8 cellular contexts compared by ENCODE assay signal in the genomic region with DNA sequence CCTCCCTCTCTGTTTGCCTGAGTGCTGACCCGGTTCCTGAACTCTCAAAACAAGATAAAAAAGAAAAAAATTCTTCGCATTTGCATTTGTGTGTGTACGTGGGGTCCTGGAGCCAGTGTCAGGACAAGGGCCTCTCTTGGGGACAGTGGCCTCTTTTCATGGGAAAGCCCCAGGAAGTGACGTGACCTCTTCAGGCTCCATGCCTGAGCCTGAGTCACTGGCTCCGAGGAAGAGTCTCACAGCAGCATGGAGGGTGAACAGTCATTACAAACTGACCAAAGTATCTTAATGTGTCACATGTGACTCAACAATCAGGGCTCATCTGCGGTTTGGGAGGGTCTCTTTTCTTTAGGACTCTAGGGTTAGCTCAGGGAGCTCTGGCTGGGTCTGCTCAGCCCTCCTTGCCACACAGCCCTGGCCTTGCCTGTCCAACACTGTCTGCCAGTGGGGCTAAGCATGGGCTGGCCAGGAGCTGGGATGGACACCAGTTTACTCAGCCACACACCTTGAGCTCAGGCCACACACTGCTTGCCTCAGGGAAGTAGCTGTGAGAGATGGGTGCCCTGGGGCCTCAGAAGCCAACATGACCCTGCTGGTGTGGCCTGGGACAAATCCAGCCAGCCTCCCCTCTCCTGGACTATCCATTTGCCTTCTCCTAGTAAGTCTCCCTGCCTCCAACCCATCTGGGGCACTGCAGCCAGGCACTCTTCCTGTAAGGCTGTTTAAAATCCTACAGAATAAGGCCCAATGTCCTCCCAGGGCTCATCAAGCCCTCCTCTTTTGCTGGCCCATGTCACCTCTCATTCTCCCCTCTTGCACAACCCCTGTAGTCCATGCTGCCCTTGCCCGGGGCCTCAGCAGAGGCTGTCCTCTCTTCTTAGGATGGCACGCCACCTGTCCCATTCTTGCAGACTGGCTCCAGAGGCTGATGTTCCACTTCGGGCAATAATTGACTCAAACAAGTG. TPM values are rescaled to one million over a fixed set of nuclear protein-coding genes. Genes with fewer than 3 reads are reported as not detected.
A peak's percentile ranks its signal among the peaks of the same experiment; 100 is the strongest.
DNase-seq lines count a peak whose midpoint lies in the region; ATAC-seq and TF ChIP-seq lines count a peak whose summit lies in the region.

No MANE protein-coding gene starts in this region.

- H3K4me3 Mint-ChIP-seq in chondrocyte (ENCODE audit: unreplicated experiment): no peak overlapping the region

- H2BK15ac ChIP-seq in mesenchymal stem cell (ENCODE audit: low read depth, poor library complexity, severe bottlenecking): no peak overlapping the region

- no peak overlapping the region for H3K23ac ChIP-seq in mesenchymal stem cell (ENCODE audit: low read length in 2 of 2)

- TF ChIP-seq CTCF in chondrocyte (IDR thresholded peaks at IDR 0.05): no peak

- DNase-seq in activated effector memory CD4-positive, alpha-beta T cell treated with anti-CD3 and anti-CD28 coated beads, Interleukin-2, amount 50 U/mL, for 16 hours: peak; percentile 88
- DNase-seq in activated effector memory CD4-positive, alpha-beta T cell treated with Interleukin-2 at 50 U/mL for 16 hours: no peak
- peak in 3 of 5 experiments; percentile 31 to 97 (median 50) for DNase-seq in T-helper 2 cell
- DNase-seq in chondrocyte (ENCODE audit: low spot score): no peak
- DNase-seq in mesenchymal stem cell: peak; percentile 89
- DNase-seq in superior temporal gyrus (ENCODE audit: extremely low spot score): peak; percentile 81
- no peak for DNase-seq in HEK293T (ENCODE audit: extremely low spot score)

- no peaks in the 10 kb centered on the region for H3K9me3 Mint-ChIP-seq in chondrocyte (ENCODE audit: low read depth)

- peak overlapping the region; percentile 65 for H3K9ac ChIP-seq in mesenchymal stem cell (ENCODE audit: low read length)

- H2BK5ac ChIP-seq in mesenchymal stem cell (ENCODE audit: low read depth, low read length, poor library complexity, severe bottlenecking): no peak overlapping the region

- H3K36me3 Mint-ChIP-seq in chondrocyte (ENCODE audit: low read depth): no peaks in the 10 kb centered on the region

- 48% methylated on average over 9 of the region's 9 CpGs for WGBS in mesenchymal stem cell

- POLR2A ChIA-PET in HEK293T (lab: Yijun Ruan, JAX): no interaction called here

- H2AK5ac ChIP-seq in mesenchymal stem cell (ENCODE audit: low read length, severe bottlenecking): no peak overlapping the region

- peak overlapping the region in 1 of 2 experiments; percentile 28 for H3K18ac ChIP-seq in mesenchymal stem cell (ENCODE audit: low read depth in 1 of 2, low read length in 2 of 2)

- CTCF ChIA-PET in HEK293T (lab: Yijun Ruan, JAX): no interaction called here

- H3K4me3 ChIP-seq in mesenchymal stem cell (ENCODE audit: insufficient read depth in 1 of 2, low read depth in 1 of 2, low read length in 2 of 2): peak overlapping the region in 1 of 2 experiments; percentile 7

- H4K8ac ChIP-seq in mesenchymal stem cell (ENCODE audit: low read length): peak overlapping the region; percentile 64

- H2BK120ac ChIP-seq in mesenchymal stem cell (ENCODE audit: low read depth, low read length): no peak overlapping the region

- no peak overlapping the region for H3K14ac ChIP-seq in mesenchymal stem cell (ENCODE audit: low read length in 2 of 2)

- peaks cover 9% of the 10 kb centered on the region for H3K4me1 ChIP-seq in mesenchymal stem cell (ENCODE audit: control insufficient read depth, insufficient read depth, low read depth, low read length)

- H3K9me3 ChIP-seq in mesenchymal stem cell (ENCODE audit: control insufficient read depth, low read length): no peaks in the 10 kb centered on the region

- peak; percentile 81 for ATAC-seq in HG02981 (IDR thresholded peaks at IDR 0.05; ENCODE audit: unreplicated experiment)

- H3K36me3 ChIP-seq in mesenchymal stem cell (ENCODE audit: control insufficient read depth in 1 of 2, insufficient read depth in 2 of 2, low read depth in 1 of 2, low read length in 2 of 2): no peaks in the 10 kb centered on the region

- no peak overlapping the region for H2BK12ac ChIP-seq in mesenchymal stem cell (ENCODE audit: low read length in 2 of 2)

- H3K27me3 ChIP-seq in mesenchymal stem cell (ENCODE audit: control insufficient read depth in 1 of 2, insufficient read depth in 1 of 2, low read length in 2 of 2): peaks cover 0 to 4% of the 10 kb centered on the region in 2 experiments

- peak overlapping the region; percentile 55 for H3K27ac Mint-ChIP-seq in chondrocyte (ENCODE audit: unreplicated experiment)

- H3K27ac ChIP-seq in mesenchymal stem cell (ENCODE audit: low read length, poor library complexity, severe bottlenecking): no peak overlapping the region

- peaks cover 6% of the 10 kb centered on the region for H3K4me1 Mint-ChIP-seq in chondrocyte (ENCODE audit: low read depth)

- no peak overlapping the region for H3K4ac ChIP-seq in mesenchymal stem cell (ENCODE audit: low read depth in 1 of 2, low read length in 2 of 2)

- no peaks in the 10 kb centered on the region for H3K79me1 ChIP-seq in mesenchymal stem cell (replicated peaks; ENCODE audit: low read length, poor library complexity, severe bottlenecking)

- no peak overlapping the region for H2AFZ ChIP-seq in mesenchymal stem cell (ENCODE audit: low read depth, low read length)

- H3K4me2 ChIP-seq in mesenchymal stem cell (ENCODE audit: low read length, poor library complexity, severe bottlenecking): no peak overlapping the region

- H3K27me3 Mint-ChIP-seq in chondrocyte (ENCODE audit: low read depth): peaks cover 7% of the 10 kb centered on the region

- peak overlapping the region; percentile 37 for H4K91ac ChIP-seq in mesenchymal stem cell (ENCODE audit: low read length)

TF ChIP-seq in HEK293T, 16 proteins besides CTCF, POLR2A, EP300 and RAD21:
- no peak for TF ChIP-seq HDGF (IDR thresholded peaks at IDR 0.05; ENCODE audit: borderline replicate concordance)
- no peak for TF ChIP-seq SUZ12 (IDR thresholded peaks at IDR 0.05)
- TF ChIP-seq FOXK2 (IDR thresholded peaks at IDR 0.05): no peak
- TF ChIP-seq FOXA1 (IDR thresholded peaks at IDR 0.05): no peak
- TF ChIP-seq SP1 (IDR thresholded peaks at IDR 0.05): no peak
- TF ChIP-seq BHLHE40 (IDR thresholded peaks at IDR 0.05; ENCODE audit: borderline replicate concordance): no peak
- TF ChIP-seq ZNF384 (IDR thresholded peaks at IDR 0.05): no peak
- TF ChIP-seq CTBP1 (IDR thresholded peaks at IDR 0.05; ENCODE audit: borderline replicate concordance): no peak
- TF ChIP-seq LEF1 (IDR thresholded peaks at IDR 0.05; ENCODE audit: borderline replicate concordance): no peak
- no peak for TF ChIP-seq ELF4 (IDR thresholded peaks at IDR 0.05)
- TF ChIP-seq NFRKB (IDR thresholded peaks at IDR 0.05): no peak
- TF ChIP-seq, protein P1, sequence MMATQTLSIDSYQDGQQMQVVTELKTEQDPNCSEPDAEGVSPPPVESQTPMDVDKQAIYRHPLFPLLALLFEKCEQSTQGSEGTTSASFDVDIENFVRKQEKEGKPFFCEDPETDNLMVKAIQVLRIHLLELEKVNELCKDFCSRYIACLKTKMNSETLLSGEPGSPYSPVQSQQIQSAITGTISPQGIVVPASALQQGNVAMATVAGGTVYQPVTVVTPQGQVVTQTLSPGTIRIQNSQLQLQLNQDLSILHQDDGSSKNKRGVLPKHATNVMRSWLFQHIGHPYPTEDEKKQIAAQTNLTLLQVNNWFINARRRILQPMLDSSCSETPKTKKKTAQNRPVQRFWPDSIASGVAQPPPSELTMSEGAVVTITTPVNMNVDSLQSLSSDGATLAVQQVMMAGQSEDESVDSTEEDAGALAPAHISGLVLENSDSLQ (IDR thresholded peaks at IDR 0.05): no peak
- TF ChIP-seq ARNT (IDR thresholded peaks at IDR 0.05): no peak
- TF ChIP-seq TARDBP (IDR thresholded peaks at IDR 0.05): no peak
- no peak for TF ChIP-seq FOXM1 (IDR thresholded peaks at IDR 0.05; ENCODE audit: borderline replicate concordance)
- TF ChIP-seq L3MBTL2 (conservative IDR thresholded peaks at IDR 0.05): no peak

RNA-seq across cellular contexts. Expression of a gene that starts 10.5 kb away (rescaled TPM):
- not detected in 3 replicates for total RNA-seq in chondrocyte
- polyA plus RNA-seq in mesenchymal stem cell (2013, experiment 1 of 2): not detected
- not detected for polyA plus RNA-seq in mesenchymal stem cell (2013, experiment 2 of 2)

RNA-seq across cellular contexts. Expression of a gene that starts 43.9 kb away (rescaled TPM):
- not detected in 3 replicates for total RNA-seq in chondrocyte
- not detected for polyA plus RNA-seq in mesenchymal stem cell (2013, experiment 1 of 2)
- polyA plus RNA-seq in mesenchymal stem cell (2013, experiment 2 of 2): not detected

Comparison
In these comparisons a context has a peak if more than half of its experiments do, and no peak if none do; other contexts are left out.
1. DNase-seq: peak in activated effector memory CD4-positive, alpha-beta T cell treated with anti-CD3 and anti-CD28 coated beads, Interleukin-2, amount 50 U/mL, for 16 hours (single experiment), T-helper 2 cell (3 of 5), mesenchymal stem cell (single experiment) and superior temporal gyrus (single experiment); none in activated effector memory CD4-positive, alpha-beta T cell treated with Interleukin-2 at 50 U/mL for 16 hours (single experiment), chondrocyte (single experiment) and HEK293T (single experiment).